9 cellular contexts compared by ENCODE assay signal in genomic region chr16:84308120-84308519, GRCh38. TPM values are rescaled to one million over a fixed set of nuclear protein-coding genes. Genes with fewer than 3 reads are reported as not detected.
A peak's percentile ranks its signal among the peaks of the same experiment; 100 is the strongest.
DNase-seq lines count a peak whose midpoint lies in the region; ATAC-seq and TF ChIP-seq lines count a peak whose summit lies in the region.
"Had no signal": no experiment of that assay in that cellular context is flagged by ENCODE, and none has a peak within 500 bp of the region (broad histone marks: within the 10 kb centered on the region; RNA-seq: fewer than 3 reads in every experiment).

No MANE protein-coding gene starts in this region.

- intact Hi-C loops in left ventricle myocardium superior (cut with micrococcal nuclease) = no loop called here

- H3K27ac ChIP-seq in suprapubic skin = no peak overlapping the region
- H3K27ac ChIP-seq: skin epidermis had no signal

- peak; percentile 65 for TF ChIP-seq CTCF in HFF-Myc (IDR thresholded peaks at IDR 0.05; ENCODE audit: low read depth, low read length, missing control alignments)
- peak; percentile 11 to 35 for TF ChIP-seq CTCF in suprapubic skin (IDR thresholded peaks at IDR 0.05)

- TF ChIP-seq POLR2A in suprapubic skin (IDR thresholded peaks at IDR 0.05) = no peak

- ATAC-seq in left ventricle myocardium superior (peak; percentile 69), GM18861 (IDR thresholded peaks at IDR 0.05; ENCODE audit: unreplicated experiment) (no peak), HG02763 (IDR thresholded peaks at IDR 0.05; ENCODE audit: unreplicated experiment) (no peak)

- WGBS in suprapubic skin = 43% methylated on average over 11 of the region's 11 CpGs

- no peaks in the 10 kb centered on the region for H3K9me3 ChIP-seq in suprapubic skin

- H3K4me3 ChIP-seq in HFF-Myc (replicated peaks; ENCODE audit: low read depth, low read length) = no peak overlapping the region
- no peak overlapping the region for H3K4me3 ChIP-seq in suprapubic skin
- H3K4me3 ChIP-seq: skin epidermis had no signal

- H3K36me3 ChIP-seq in suprapubic skin = no peaks in the 10 kb centered on the region

- peaks cover 25% of the 10 kb centered on the region for H3K27me3 ChIP-seq in suprapubic skin

- H3K4me1 ChIP-seq in suprapubic skin = peaks cover 8% of the 10 kb centered on the region

- TF ChIP-seq EP300 in suprapubic skin (IDR thresholded peaks at IDR 0.05) = no peak

- DNase-seq in DMS 273 (lab: John Stamatoyannopoulos, UW; ENCODE audit: unreplicated experiment) (peak; percentile 85), DMS 273 treated with DMSO at 0.1 percent for 48 hours (lab: John Stamatoyannopoulos, UW) (no peak), HFF-Myc (ENCODE audit: extremely low read depth, low read depth) (no peak), UCSD-AML1 (lab: John Stamatoyannopoulos, UW; ENCODE audit: unreplicated experiment) (peak; percentile 77), left ventricle myocardium superior (peak; percentile 66), suprapubic skin (ENCODE audit: low spot score in 2 of 2) (no peak)

RNA-seq across cellular contexts. Expression of gene WFDC1, which starts 13.4 kb away (rescaled TPM):
- total RNA-seq in left ventricle myocardium superior (2.0 TPM), suprapubic skin (1 to 10 TPM in 2 of 4 donors, under 1 TPM in 1, not detected in 1; 0.49 to 1.4 (median 1.3) TPM)

Comparison
In these comparisons a context has a peak if more than half of its experiments do, and no peak if none do; other contexts are left out.
1. DNase-seq: peak in DMS 273 (single experiment), UCSD-AML1 (single experiment) and left ventricle myocardium superior (single experiment); none in DMS 273 treated with DMSO at 0.1 percent for 48 hours (single experiment), HFF-Myc (single experiment) and suprapubic skin (0 of 2).